In genomic region chr3:187011915-187012314, GRCh38 we compare ENCODE assay signal across 9 cellular contexts.
DNase-seq lines count a peak whose midpoint lies in the region; ATAC-seq and TF ChIP-seq lines count a peak whose summit lies in the region.
"Had no signal": no experiment of that assay in that cellular context is flagged by ENCODE, and none has a peak within 500 bp of the region (broad histone marks: within the 10 kb centered on the region; RNA-seq: fewer than 3 reads in every experiment).

No MANE protein-coding gene starts in this region.

- H3K27me3 Mint-ChIP-seq in T-helper 1 cell treated with Interleukin-12 subunit alpha and Interleukin-12 subunit beta and Interleukin-4 antibody, amounts not matched to agents 30 μg/mL and 1 μg/mL, for 36 hours (ENCODE audit: low read depth) = no peaks in the 10 kb centered on the region
- H3K27me3 Mint-ChIP-seq in activated B cell treated with CpG ODN at 0.5 μM for 24 hours = no peaks in the 10 kb centered on the region

- H3K27ac Mint-ChIP-seq in T-helper 1 cell treated with Interleukin-12 subunit alpha and Interleukin-12 subunit beta and Interleukin-4 antibody, amounts not matched to agents 30 μg/mL and 1 μg/mL, for 36 hours = peak overlapping the region; percentile 78
- H3K27ac Mint-ChIP-seq in activated B cell treated with CpG ODN at 0.5 μM for 24 hours = peak overlapping the region; percentile 87

- H3K27ac ChIP-seq in skeletal muscle tissue (ENCODE audit: low read depth, low read length) (peak overlapping the region; percentile 47), WERI-Rb-1 (no peak overlapping the region)
- H3K27ac ChIP-seq: 22Rv1 had no signal

- ATAC-seq in HG03097 (IDR thresholded peaks at IDR 0.05; ENCODE audit: low FRiP score, unreplicated experiment) (peak; percentile 28), activated B cell treated with CpG ODN at 0.5 μM for 24 hours (ENCODE audit: low read depth) (peak; percentile 22)

- H3K9me3 Mint-ChIP-seq in T-helper 1 cell treated with Interleukin-12 subunit alpha and Interleukin-12 subunit beta and Interleukin-4 antibody, amounts not matched to agents 30 μg/mL and 1 μg/mL, for 36 hours = peaks cover 8% of the 10 kb centered on the region
- peaks cover 7% of the 10 kb centered on the region for H3K9me3 Mint-ChIP-seq in activated B cell treated with CpG ODN at 0.5 μM for 24 hours

- H3K36me3 ChIP-seq in skeletal muscle tissue (ENCODE audit: control insufficient read depth in 3 of 3, insufficient read depth in 3 of 3, low read length in 3 of 3) (no peaks in the 10 kb centered on the region), WERI-Rb-1 (no peaks in the 10 kb centered on the region)

- intact Hi-C loops in activated B cell treated with CpG ODN at 0.5 μM for 24 hours (cut with micrococcal nuclease) = loop anchor here (1.0 to 2.0 kb wide), 3 partner anchors 12 to 26 kb away; no protein-coding TSS in a partner anchor

- H3K27me3 ChIP-seq in skeletal muscle tissue (ENCODE audit: control insufficient read depth in 3 of 3, insufficient read depth in 3 of 3, low read length in 3 of 3) (no peaks in the 10 kb centered on the region), WERI-Rb-1 (ENCODE audit: insufficient read depth, low read depth, severe bottlenecking) (no peaks in the 10 kb centered on the region)

- H3K4me1 Mint-ChIP-seq in T-helper 1 cell treated with Interleukin-12 subunit alpha and Interleukin-12 subunit beta and Interleukin-4 antibody, amounts not matched to agents 30 μg/mL and 1 μg/mL, for 36 hours (ENCODE audit: low read depth) = peaks cover 53% of the 10 kb centered on the region
- H3K4me1 Mint-ChIP-seq in activated B cell treated with CpG ODN at 0.5 μM for 24 hours = peaks cover 96% of the 10 kb centered on the region

- CTCF ChIA-PET in activated B cell treated with CpG ODN at 0.5 μM for 24 hours (lab: Charles Lee) = interaction anchor here (1.1 to 1.5 kb wide), 2 partner anchors 14 to 22 kb away, joined by 4 read pairs; no protein-coding TSS in a partner anchor

- H3K9ac ChIP-seq in skeletal muscle tissue (ENCODE audit: low read depth in 1 of 3, low read length in 3 of 3) = no peak overlapping the region

- H3K4me1 ChIP-seq in skeletal muscle tissue (ENCODE audit: control insufficient read depth in 3 of 3, insufficient read depth in 3 of 3, low read length in 3 of 3) = peaks cover 8 to 14% (median 9%) of the 10 kb centered on the region in 3 donors

- H3K4me3 Mint-ChIP-seq in T-helper 1 cell treated with Interleukin-12 subunit alpha and Interleukin-12 subunit beta and Interleukin-4 antibody, amounts not matched to agents 30 μg/mL and 1 μg/mL, for 36 hours = no peak overlapping the region
- H3K4me3 Mint-ChIP-seq in activated B cell treated with CpG ODN at 0.5 μM for 24 hours = peak overlapping the region; percentile 71

- H3K36me3 Mint-ChIP-seq in T-helper 1 cell treated with Interleukin-12 subunit alpha and Interleukin-12 subunit beta and Interleukin-4 antibody, amounts not matched to agents 30 μg/mL and 1 μg/mL, for 36 hours (ENCODE audit: low read depth) = peaks cover 57% of the 10 kb centered on the region
- H3K36me3 Mint-ChIP-seq in activated B cell treated with CpG ODN at 0.5 μM for 24 hours (ENCODE audit: low read depth) = peaks cover 47% of the 10 kb centered on the region

- no peak for TF ChIP-seq CTCF in activated B cell treated with CpG ODN at 0.5 μM for 24 hours (IDR thresholded peaks at IDR 0.05)
- no peak for TF ChIP-seq CTCF in WERI-Rb-1 (IDR thresholded peaks at IDR 0.05; ENCODE audit: low read depth, low read length)

- POLR2A ChIA-PET in activated B cell treated with CpG ODN at 0.5 μM for 24 hours (lab: Charles Lee) = interaction anchor here (0.5 to 4.3 kb wide), 9 partner anchors 9 to 81 kb away, joined by 3 to 51 read pairs (median 5); no protein-coding TSS in a partner anchor

- DNase-seq in T-helper 1 cell = no peak
- no peak for DNase-seq in activated B cell treated with CpG ODN at 0.5 μM for 24 hours
- no peak for DNase-seq in cerebellum (ENCODE audit: low spot score)
- no peak for DNase-seq in germinal center (ENCODE audit: low spot score)
- DNase-seq in WERI-Rb-1 = no peak

- H3K4me3 ChIP-seq in skeletal muscle tissue (ENCODE audit: low read length in 3 of 3) = no peak overlapping the region
- no peak overlapping the region for H3K4me3 ChIP-seq in WERI-Rb-1 (ENCODE audit: low read depth, low read length)

- H3K9me3 ChIP-seq in skeletal muscle tissue (ENCODE audit: control insufficient read depth in 3 of 3, low read length in 3 of 3) = no peaks in the 10 kb centered on the region
- no peaks in the 10 kb centered on the region for H3K9me3 ChIP-seq in WERI-Rb-1 (ENCODE audit: severe bottlenecking)
